24 cellular contexts compared by ENCODE assay signal in the genomic region with DNA sequence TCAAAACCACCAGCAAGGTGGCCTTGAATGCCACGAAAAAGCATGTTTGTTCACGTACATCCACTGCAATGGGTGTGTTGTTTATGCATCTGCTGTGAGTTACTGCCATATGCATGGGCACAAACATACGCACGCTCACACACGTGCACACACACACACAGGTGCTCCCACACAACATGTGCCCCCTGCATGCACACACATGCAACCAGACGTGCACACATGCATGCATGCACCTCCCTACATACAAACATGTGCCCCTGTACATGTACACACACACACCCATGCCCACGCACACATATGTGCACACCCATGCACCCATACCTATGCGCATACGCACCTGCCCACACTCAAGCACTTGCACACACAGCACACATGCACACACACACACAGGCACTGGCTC. TPM values are rescaled to one million over a fixed set of nuclear protein-coding genes. Genes with fewer than 3 reads are reported as not detected.
"Had no signal": no experiment of that assay in that cellular context is flagged by ENCODE, and none has a peak within 500 bp of the region (broad histone marks: within the 10 kb centered on the region; RNA-seq: fewer than 3 reads in every experiment).

No MANE protein-coding gene starts in this region.

- H3K9me3 Mint-ChIP-seq: endodermal cell; naive thymus-derived CD8-positive, alpha-beta T cell had no signal

- H3K27ac ChIP-seq: coronary artery, hepatocyte, sigmoid colon, skin epidermis, stomach, thoracic aorta, transverse colon had no signal

- H3K4me2 ChIP-seq: hepatocyte had no signal

- H3K36me3 Mint-ChIP-seq: naive thymus-derived CD8-positive, alpha-beta T cell had no signal

- H3K9me3 ChIP-seq: sigmoid colon, stomach, thoracic aorta, transverse colon had no signal

- H3K4me1 ChIP-seq: sigmoid colon had no signal

- H3K4me3 Mint-ChIP-seq: endodermal cell had no signal

- H3K27me3 ChIP-seq: hepatocyte, sigmoid colon, transverse colon had no signal

- H3K27ac Mint-ChIP-seq: endodermal cell had no signal

- H3K79me2 ChIP-seq: hepatocyte had no signal

- DNase-seq: effector CD4-positive, alpha-beta T cell; endodermal cell; foreskin melanocyte; kidney; left cardiac atrium; mesendoderm; posterior cingulate gyrus; sigmoid colon; stimulated activated CD4-positive, alpha-beta T cell treated with anti-CD3 and anti-CD28 coated beads, Interleukin-2, amount 100 ng/mL, for 24 hours; stimulated activated CD4-positive, alpha-beta T cell treated with anti-CD3 and anti-CD28 coated beads, Interleukin-4, amount 100 ng/mL, for 4 hours; stomach; substantia nigra; transverse colon had no signal

- H3K36me3 ChIP-seq: sigmoid colon, stomach, thoracic aorta, transverse colon had no signal

- H3K4me3 ChIP-seq: coronary artery, hepatocyte, sigmoid colon, skin epidermis, stomach, thoracic aorta, transverse colon had no signal

- H2AFZ ChIP-seq: hepatocyte had no signal

RNA-seq across cellular contexts. Expression of gene DMBT1, which starts 10.1 kb away (rescaled TPM):
- total RNA-seq: dermis microvascular lymphatic vessel endothelial cell; endodermal cell; left cardiac atrium; liver; lung microvascular endothelial cell; mononuclear cell; naive thymus-derived CD8-positive, alpha-beta T cell; pulmonary artery endothelial cell had no signal
- polyA plus RNA-seq: hepatocyte; naive thymus-derived CD8-positive, alpha-beta T cell; neural cell had no signal
